In the genomic region with DNA sequence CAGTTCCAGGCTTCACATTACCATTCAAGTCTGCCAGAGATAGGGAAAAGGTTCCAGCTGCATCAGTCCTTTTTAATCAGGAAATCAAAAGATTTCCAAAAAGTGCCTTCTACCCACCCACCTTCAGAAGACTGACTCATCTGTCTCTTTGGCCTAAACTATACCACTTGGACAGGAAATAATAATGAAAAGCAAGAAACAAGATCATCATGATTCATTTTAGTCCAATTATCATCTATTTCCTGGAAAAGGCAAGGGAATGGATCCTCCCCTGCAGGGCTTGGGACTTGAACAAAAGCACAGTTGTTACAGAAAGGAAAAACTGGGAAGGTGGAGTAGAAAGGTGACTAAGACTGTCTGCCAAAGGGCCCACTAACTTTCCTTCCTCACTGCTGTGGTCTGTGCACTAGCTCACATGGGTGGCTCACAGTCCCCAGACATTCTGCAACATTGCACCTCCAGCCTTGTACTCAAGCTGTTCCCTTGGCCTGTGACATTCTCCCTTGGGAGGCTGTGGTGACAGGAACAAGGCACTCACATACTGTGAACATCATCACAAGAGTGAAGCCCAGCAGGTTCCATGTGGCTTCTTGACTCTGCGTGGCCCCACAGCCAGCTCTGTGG, we compare ENCODE assay signal across 13 cellular contexts.
DNase-seq lines count a peak whose midpoint lies in the region; ATAC-seq and TF ChIP-seq lines count a peak whose summit lies in the region.
"Had no signal": no experiment of that assay in that cellular context is flagged by ENCODE, and none has a peak within 500 bp of the region (broad histone marks: within the 10 kb centered on the region; RNA-seq: fewer than 3 reads in every experiment).

No MANE protein-coding gene starts in this region.

- POLR2A ChIA-PET in A673 (lab: Charles Lee; ENCODE audit: low non-redundant PET) = no interaction called here
- POLR2A ChIA-PET in HCT116 (lab: Charles Lee) = no interaction called here
- POLR2A ChIA-PET in Caco-2 (lab: Charles Lee) = no interaction called here

- intact Hi-C loops in A673 (cut with micrococcal nuclease; ENCODE audit: unreplicated experiment) (no loop called here), HCT116 (cut with micrococcal nuclease) (no loop called here), Caco-2 (cut with micrococcal nuclease; ENCODE audit: unreplicated experiment) (no loop called here)

- peak overlapping the region; percentile 3 for H3K9ac ChIP-seq in HCT116 (ENCODE audit: low read length)
- no peak overlapping the region for H3K9ac ChIP-seq in adipocyte (ENCODE audit: low read length)

- TF ChIP-seq CTCF in A673 (conservative IDR thresholded peaks at IDR 0.05; ENCODE audit: low read depth, low read length) (no peak), HCT116 (IDR thresholded peaks at IDR 0.05 in 2 of 3, conservative IDR thresholded peaks at IDR 0.05 in 1 of 3; ENCODE audit: borderline replicate concordance in 1 of 3, insufficient read depth in 1 of 3, low read depth in 2 of 3, low read length in 2 of 3) (no peak), foreskin fibroblast (IDR thresholded peaks at IDR 0.05; ENCODE audit: low read depth, low read length) (no peak), Caco-2 (IDR thresholded peaks at IDR 0.05; ENCODE audit: insufficient read depth in 1 of 2, low read depth in 1 of 2, low read length in 1 of 2, severe bottlenecking in 1 of 2, unreplicated experiment in 1 of 2) (no peak)

- peak overlapping the region; percentile 55 for H3K4me2 ChIP-seq in HCT116 (ENCODE audit: low read length)

- H3K27ac ChIP-seq in A673 (ENCODE audit: low read depth, low read length, poor library complexity, severe bottlenecking) (peak overlapping the region; percentile 17), HCT116 (ENCODE audit: low read depth, low read length) (peak overlapping the region; percentile 24)
- H3K27ac ChIP-seq: cardiac muscle cell had no signal

- H3K4me1 Mint-ChIP-seq in activated T-cell treated with anti-CD3 and anti-CD28 coated beads, Interleukin-2, amount 50 U/mL, for 24 hours (ENCODE audit: low read depth) = no peaks in the 10 kb centered on the region
- no peaks in the 10 kb centered on the region for H3K4me1 Mint-ChIP-seq in Caco-2 (ENCODE audit: low read depth, unreplicated experiment)

- H3K36me3 ChIP-seq in A673 (ENCODE audit: insufficient read depth, low read length, poor library complexity, severe bottlenecking) (no peaks in the 10 kb centered on the region), HCT116 (ENCODE audit: control insufficient read depth in 1 of 2, insufficient read depth in 2 of 2, low read length in 2 of 2) (no peaks in the 10 kb centered on the region), adipocyte (ENCODE audit: control insufficient read depth, insufficient read depth, low read length, severe bottlenecking) (no peaks in the 10 kb centered on the region), Caco-2 (ENCODE audit: control insufficient read depth, insufficient read depth, low read length) (no peaks in the 10 kb centered on the region)
- H3K36me3 ChIP-seq: cardiac muscle cell had no signal

- H3K9me2 ChIP-seq in HCT116 (ENCODE audit: insufficient read depth) = no peaks in the 10 kb centered on the region

- H2AFZ ChIP-seq in HCT116 (ENCODE audit: low read depth, low read length, poor library complexity, severe bottlenecking) = no peak overlapping the region

- RAD21 ChIA-PET in HCT116 (lab: Charles Lee; ENCODE audit: low non-redundant PET in 1 of 2, low total read pairs in 2 of 2, uncharacterized antibody in 2 of 2, unreplicated experiment in 2 of 2) = no interaction called here

- BruUV-seq in A673 (replicated peaks; lab: Mats Ljungman, UMichigan) (no TSS peak), HCT116 (replicated peaks; lab: Mats Ljungman, UMichigan) (no TSS peak), Caco-2 (replicated peaks; lab: Mats Ljungman, UMichigan) (no TSS peak)

- DNase-seq in A673 (ENCODE audit: low spot score) = peak; percentile 93
- DNase-seq in HCT116 (ENCODE audit: low read depth, low spot score) = peak; percentile 86
- peak; percentile 16 for DNase-seq in adipocyte (ENCODE audit: low read depth)
- peak; percentile 53 to 72 for DNase-seq in foreskin fibroblast
- no peak for DNase-seq in stimulated activated CD4-positive, alpha-beta T cell treated with anti-CD3 and anti-CD28 coated beads, Interleukin-15, amount 100 ng/mL, for 24 hours
- DNase-seq in activated T-cell treated with anti-CD3 and anti-CD28 coated beads, Interleukin-2, amount 50 U/mL, for 24 hours = no peak
- no peak for DNase-seq in Caco-2
- no peak for DNase-seq in NCI-H1417 (lab: John Stamatoyannopoulos, UW)
- DNase-seq: ACHN, DMS79 treated with DMSO at 0.1 percent for 48 hours, GOT3, T-helper 1 cell had no signal

- no peak overlapping the region for H3K27ac Mint-ChIP-seq in activated T-cell treated with anti-CD3 and anti-CD28 coated beads, Interleukin-2, amount 50 U/mL, for 24 hours
- no peak overlapping the region for H3K27ac Mint-ChIP-seq in Caco-2 (ENCODE audit: unreplicated experiment)

- H3K9me3 Mint-ChIP-seq in activated T-cell treated with anti-CD3 and anti-CD28 coated beads, Interleukin-2, amount 50 U/mL, for 24 hours = no peaks in the 10 kb centered on the region
- H3K9me3 Mint-ChIP-seq in Caco-2 (ENCODE audit: unreplicated experiment) = no peaks in the 10 kb centered on the region

- H4K20me1 ChIP-seq in HCT116 (ENCODE audit: insufficient read depth) = no peaks in the 10 kb centered on the region

- peak; percentile 79 for ATAC-seq in HCT116

- H3K27me3 Mint-ChIP-seq in activated T-cell treated with anti-CD3 and anti-CD28 coated beads, Interleukin-2, amount 50 U/mL, for 24 hours = peaks cover 13% of the 10 kb centered on the region
- H3K27me3 Mint-ChIP-seq in Caco-2 (ENCODE audit: insufficient read depth, unreplicated experiment) = peaks cover 7% of the 10 kb centered on the region

- CTCF ChIA-PET in A673 (lab: Charles Lee) = interaction anchor here (0.9 to 1.9 kb wide), 2 partner anchors 30 to 55 kb away, joined by 3 to 6 read pairs; no protein-coding TSS in a partner anchor
- CTCF ChIA-PET in HCT116 (lab: Charles Lee) = interaction anchor here (1.5 kb wide), 1 partner anchor 55 kb away, joined by 3 read pairs; no protein-coding TSS in a partner anchor
- CTCF ChIA-PET in Caco-2 (lab: Charles Lee) = no interaction called here

- H3K4me1 ChIP-seq in A673 (ENCODE audit: insufficient read depth, low read length, poor library complexity, severe bottlenecking) (peaks cover 43% of the 10 kb centered on the region), HCT116 (ENCODE audit: control insufficient read depth in 1 of 2, insufficient read depth in 2 of 2, low read length in 2 of 2) (peaks cover 0 to 50% of the 10 kb centered on the region in 2 experiments; a peak in 2 of 4 replicates), adipocyte (ENCODE audit: control insufficient read depth, insufficient read depth, low read length) (peaks cover 20% of the 10 kb centered on the region), Caco-2 (no peaks in the 10 kb centered on the region)

- H3K9me3 ChIP-seq in A673 (ENCODE audit: low read depth, low read length, poor library complexity, severe bottlenecking) (no peaks in the 10 kb centered on the region), HCT116 (ENCODE audit: control insufficient read depth in 1 of 2, insufficient read depth in 1 of 2, low read depth in 1 of 2, low read length in 2 of 2) (no peaks in the 10 kb centered on the region), adipocyte (ENCODE audit: control insufficient read depth, low read length) (no peaks in the 10 kb centered on the region), Caco-2 (no peaks in the 10 kb centered on the region)

- H3K4me3 ChIP-seq in A673 (ENCODE audit: low read depth, low read length, poor library complexity, severe bottlenecking) (no peak overlapping the region), HCT116 (replicated peaks in 1 of 2; ENCODE audit: low read depth in 1 of 2, low read length in 2 of 2) (0 out of 4 replicates have a peak overlapping the region, but pooled peaks of 1 of the 2 experiments have one; percentile 3), adipocyte (ENCODE audit: low read length) (no peak overlapping the region), foreskin fibroblast (ENCODE audit: low read depth in 1 of 2, low read length in 2 of 2) (no peak overlapping the region), Caco-2 (ENCODE audit: low read depth, low read length) (no peak overlapping the region)
- H3K4me3 ChIP-seq: cardiac muscle cell had no signal

- H3K4me3 Mint-ChIP-seq in activated T-cell treated with anti-CD3 and anti-CD28 coated beads, Interleukin-2, amount 50 U/mL, for 24 hours = no peak overlapping the region
- no peak overlapping the region for H3K4me3 Mint-ChIP-seq in Caco-2 (ENCODE audit: unreplicated experiment)

- no peaks in the 10 kb centered on the region for H3K79me2 ChIP-seq in HCT116 (ENCODE audit: insufficient read depth, low read length)

- no peak for TF ChIP-seq POLR2A in HCT116 (IDR thresholded peaks at IDR 0.05; ENCODE audit: borderline replicate concordance, extremely low read depth, insufficient read depth, insufficient read length)

- H3K27me3 ChIP-seq in A673 (replicated peaks; ENCODE audit: insufficient read depth, low read depth, low read length, poor library complexity) (no peaks in the 10 kb centered on the region), HCT116 (ENCODE audit: insufficient read depth, low read length) (no peaks in the 10 kb centered on the region), adipocyte (replicated peaks; ENCODE audit: control insufficient read depth, insufficient read depth, low read length) (no peaks in the 10 kb centered on the region), Caco-2 (replicated peaks; ENCODE audit: control insufficient read depth, insufficient read depth, low read length) (no peaks in the 10 kb centered on the region)
- H3K27me3 ChIP-seq: cardiac muscle cell had no signal

- H3K36me3 Mint-ChIP-seq in activated T-cell treated with anti-CD3 and anti-CD28 coated beads, Interleukin-2, amount 50 U/mL, for 24 hours (ENCODE audit: low read depth) = no peaks in the 10 kb centered on the region
- no peaks in the 10 kb centered on the region for H3K36me3 Mint-ChIP-seq in Caco-2 (ENCODE audit: insufficient read depth, unreplicated experiment)

- TF ChIP-seq RAD21 in HCT116 (IDR thresholded peaks at IDR 0.05; ENCODE audit: low read depth) = no peak

TF ChIP-seq in HCT116, 20 proteins besides CTCF, POLR2A, EP300 and RAD21 (continues in another document):
- TF ChIP-seq EGR1 (IDR thresholded peaks at IDR 0.05; ENCODE audit: low read depth) (peak; percentile 61), SRF (IDR thresholded peaks at IDR 0.05; ENCODE audit: low read depth) (peak; percentile 37; the same call in 1 of the 2 replicates), TCF7L2 (IDR thresholded peaks at IDR 0.05; ENCODE audit: borderline replicate concordance, extremely low read depth, insufficient read depth, insufficient read length) (no peak), EZH2phosphoT487 (IDR thresholded peaks at IDR 0.05; ENCODE audit: borderline replicate concordance) (no peak), CEBPB (IDR thresholded peaks at IDR 0.05; ENCODE audit: low read depth) (peak; percentile 45; the same call in 1 of the 2 replicates), YY1 (IDR thresholded peaks at IDR 0.05; ENCODE audit: extremely low read depth, insufficient replicate concordance, low read depth, low read length) (no peak)

Comparison
In these comparisons a context has a peak if more than half of its experiments do, and no peak if none do; other contexts are left out.
1. DNase-seq: peak in A673 (single experiment), HCT116 (single experiment), adipocyte (single experiment) and foreskin fibroblast (2 of 2); none in stimulated activated CD4-positive, alpha-beta T cell treated with anti-CD3 and anti-CD28 coated beads, Interleukin-15, amount 100 ng/mL, for 24 hours (single experiment), activated T-cell treated with anti-CD3 and anti-CD28 coated beads, Interleukin-2, amount 50 U/mL, for 24 hours (single experiment), Caco-2 (0 of 2) and NCI-H1417 (0 of 3).